In genomic region chr1:206967096-206967851, GRCh38 we compare ENCODE assay signal across 9 cellular contexts. TPM values are rescaled to one million over a fixed set of nuclear protein-coding genes. Genes with fewer than 3 reads are reported as not detected.
A peak's percentile ranks its signal among the peaks of the same experiment; 100 is the strongest.
DNase-seq lines count a peak whose midpoint lies in the region; ATAC-seq, FAIRE-seq and TF ChIP-seq lines count a peak whose summit lies in the region.
"Had no signal": no experiment of that assay in that cellular context is flagged by ENCODE, and none has a peak within 500 bp of the region (broad histone marks: within the 10 kb centered on the region; RNA-seq: fewer than 3 reads in every experiment).

No MANE protein-coding gene starts in this region.

- no peaks in the 10 kb centered on the region for H3K36me3 ChIP-seq in IMR-90 (ENCODE audit: control insufficient read depth, insufficient read depth, low read length)
- no peaks in the 10 kb centered on the region for H3K36me3 ChIP-seq in bronchial epithelial cell (ENCODE audit: control insufficient read depth, insufficient read depth, low read length)

- H2BK20ac ChIP-seq in IMR-90 (ENCODE audit: low read depth, low read length), result no peak overlapping the region

- H4K91ac ChIP-seq in IMR-90 (ENCODE audit: insufficient read depth, low read depth, low read length), result no peak overlapping the region

- no peak overlapping the region for H3K18ac ChIP-seq in IMR-90 (ENCODE audit: low read depth, low read length)

- H3K79me1 ChIP-seq in IMR-90 (ENCODE audit: low read depth in 1 of 2, low read length in 2 of 2), result no peaks in the 10 kb centered on the region

- CTCF ChIA-PET in IMR-90 (lab: Yijun Ruan, JAX), result interaction anchor here (1.1 kb wide), 1 partner anchor 13 kb away, joined by 3 read pairs; no protein-coding TSS in a partner anchor

- BruUV-seq in IMR-90 (replicated peaks; lab: Mats Ljungman, UMichigan), result no TSS peak

- H3K4me2 ChIP-seq in IMR-90 (ENCODE audit: low read depth, low read length), result no peak overlapping the region

- peak; percentile 47 for ATAC-seq in GM18868 (IDR thresholded peaks at IDR 0.05; ENCODE audit: unreplicated experiment)
- ATAC-seq in IMR-90 (ENCODE audit: low read depth), result no peak
- no peak for ATAC-seq in HG02763 (IDR thresholded peaks at IDR 0.05; ENCODE audit: unreplicated experiment)
- ATAC-seq: Panc1 had no signal

- H3K14ac ChIP-seq in IMR-90 (replicated peaks; ENCODE audit: low read depth, low read length), result no peak overlapping the region

- no peaks in the 10 kb centered on the region for H3K4me1 ChIP-seq in IMR-90 (ENCODE audit: control insufficient read depth, insufficient read depth, low read length)

- dilution Hi-C loops in IMR-90 (cut with HindIII; ENCODE audit: low sequenced_read_pairs, unreplicated experiment), result no loop called here

- 0 out of 2 replicates have a peak, but pooled peaks cover 2% of the 10 kb centered on the region for H3K9me1 ChIP-seq in IMR-90 (ENCODE audit: insufficient read depth, low read length)

- H2AFZ ChIP-seq in IMR-90 (replicated peaks; ENCODE audit: low read length, poor library complexity), result no peak overlapping the region

- H3K4me3 ChIP-seq in IMR-90 (ENCODE audit: insufficient read depth, low read depth, low read length) (no peak overlapping the region), bronchial epithelial cell (ENCODE audit: low read depth, low read length) (no peak overlapping the region)

- H2BK5ac ChIP-seq in IMR-90 (ENCODE audit: low read depth, low read length, poor library complexity, severe bottlenecking), result no peak overlapping the region

- H3K27me3 ChIP-seq in IMR-90 (ENCODE audit: control insufficient read depth, insufficient read depth, low read length) (peaks cover 33% of the 10 kb centered on the region), bronchial epithelial cell (ENCODE audit: control insufficient read depth, insufficient read depth, low read length) (no peaks in the 10 kb centered on the region)

- H2AK5ac ChIP-seq in IMR-90 (ENCODE audit: low read depth, low read length), result no peak overlapping the region

- H2BK120ac ChIP-seq in IMR-90 (ENCODE audit: low read depth, low read length), result no peak overlapping the region

- H4K20me1 ChIP-seq in IMR-90 (ENCODE audit: insufficient read depth, low read length), result no peaks in the 10 kb centered on the region

- H4K5ac ChIP-seq in IMR-90 (ENCODE audit: low read depth, low read length), result no peak overlapping the region

- H2AK9ac ChIP-seq in IMR-90 (replicated peaks; ENCODE audit: low read depth, low read length, poor library complexity), result no peak overlapping the region

- H3K27ac ChIP-seq in IMR-90 (ENCODE audit: insufficient read depth, low read length), result no peak overlapping the region

- H3K56ac ChIP-seq in IMR-90 (ENCODE audit: extremely low read depth, insufficient read depth, low read length), result no peak overlapping the region

- in situ Hi-C loops in IMR-90 (cut with MboI; ENCODE audit: low sequenced_read_pairs), result no loop called here

- no peak overlapping the region for H4K8ac ChIP-seq in IMR-90 (ENCODE audit: low read depth in 2 of 2, low read length in 2 of 2)

- POLR2A ChIA-PET in IMR-90 (lab: Charles Lee; ENCODE audit: unreplicated experiment), result no interaction called here

- no peak overlapping the region for H3K4ac ChIP-seq in IMR-90 (ENCODE audit: low read depth, low read length)

- no peak for TF ChIP-seq RAD21 in IMR-90 (IDR thresholded peaks at IDR 0.05; ENCODE audit: low read length)

- 60% methylated on average over 1 of the region's 8 CpGs; no CpG with 5 or more reads in 1 of the 2 experiments for WGBS in IMR-90 (ENCODE audit: extremely low coverage in 2 of 2, insufficient read length in 1 of 2), 2 experiments

- no peak overlapping the region for H3K23ac ChIP-seq in IMR-90 (ENCODE audit: low read depth, low read length)

- no peak for FAIRE-seq in bronchial epithelial cell (lab: Jason Lieb, UNC)

- TF ChIP-seq POLR2A in IMR-90 (IDR thresholded peaks at IDR 0.05; ENCODE audit: low read depth, low read length), result no peak

- DNase-seq in A172 (ENCODE audit: low spot score), result peak; percentile 25
- peak; percentile 29 for DNase-seq in IMR-90
- peak; percentile 39 for DNase-seq in bronchial epithelial cell (ENCODE audit: low read depth)
- no peak for DNase-seq in ecto neural progenitor cell (ENCODE audit: low spot score)
- no peak for DNase-seq in SK-N-DZ (ENCODE audit: low spot score)
- no peak for DNase-seq in retina

- no peak overlapping the region for H3K9ac ChIP-seq in IMR-90 (ENCODE audit: low read depth, low read length)

- no peak overlapping the region for H2BK15ac ChIP-seq in IMR-90 (ENCODE audit: low read depth, low read length)

- intact Hi-C loops in IMR-90 (cut with micrococcal nuclease), result no loop called here

- H3K9me3 ChIP-seq in IMR-90 (ENCODE audit: control insufficient read depth, insufficient read depth, low read length), result no peaks in the 10 kb centered on the region

- TF ChIP-seq CTCF in IMR-90 (conservative IDR thresholded peaks at IDR 0.05; ENCODE audit: low read depth, low read length) (no peak), bronchial epithelial cell (IDR thresholded peaks at IDR 0.05; ENCODE audit: insufficient read depth, low read length, severe bottlenecking) (no peak)

TF ChIP-seq in IMR-90, 13 proteins besides CTCF, POLR2A, EP300 and RAD21:
- no peak for TF ChIP-seq CEBPB (IDR thresholded peaks at IDR 0.05; ENCODE audit: low read depth, low read length)
- TF ChIP-seq, protein P1, sequence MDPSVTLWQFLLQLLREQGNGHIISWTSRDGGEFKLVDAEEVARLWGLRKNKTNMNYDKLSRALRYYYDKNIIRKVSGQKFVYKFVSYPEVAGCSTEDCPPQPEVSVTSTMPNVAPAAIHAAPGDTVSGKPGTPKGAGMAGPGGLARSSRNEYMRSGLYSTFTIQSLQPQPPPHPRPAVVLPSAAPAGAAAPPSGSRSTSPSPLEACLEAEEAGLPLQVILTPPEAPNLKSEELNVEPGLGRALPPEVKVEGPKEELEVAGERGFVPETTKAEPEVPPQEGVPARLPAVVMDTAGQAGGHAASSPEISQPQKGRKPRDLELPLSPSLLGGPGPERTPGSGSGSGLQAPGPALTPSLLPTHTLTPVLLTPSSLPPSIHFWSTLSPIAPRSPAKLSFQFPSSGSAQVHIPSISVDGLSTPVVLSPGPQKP (IDR thresholded peaks at IDR 0.05; ENCODE audit: borderline replicate concordance, low read depth, low read length), result no peak
- TF ChIP-seq RCOR1 (IDR thresholded peaks at IDR 0.05; ENCODE audit: insufficient replicate concordance, low read length), result no peak
- TF ChIP-seq NFE2L2 (IDR thresholded peaks at IDR 0.05; ENCODE audit: low read depth, low read length), result no peak
- no peak for TF ChIP-seq MAFK (IDR thresholded peaks at IDR 0.05; ENCODE audit: low read depth, low read length)
- TF ChIP-seq FOS (IDR thresholded peaks at IDR 0.05; ENCODE audit: low read depth, low read length), result no peak
TF ChIP-seq in IMR-90: peak in this region for 0.

RNA-seq across cellular contexts. Expression of gene FCAMR, which starts 3.0 kb away (rescaled TPM):
- not detected in 2 replicates for total RNA-seq in A172 (2014; rRNA removed; shearing (Covaris generic))
- not detected in 2 replicates for total RNA-seq in IMR-90 (2012; rRNA removed)
- polyA plus RNA-seq in IMR-90 (2012; rRNA removed), result not detected in 2 replicates
- polyA plus RNA-seq in IMR-90 (2012; cell fraction: cytosol; rRNA removed), result not detected in 2 replicates
- 0.05 TPM in 1 of 2 replicates, not detected in the other for polyA plus RNA-seq in IMR-90 (2012; cell fraction: nucleus; rRNA removed; ENCODE audit: low replicate concordance)
- total RNA-seq in bronchial epithelial cell, result not detected in 2 replicates
- not detected in 2 replicates for polyA plus RNA-seq in SK-N-DZ (2014; cell fraction: cytosol; rRNA removed)
- not detected in 2 replicates for polyA plus RNA-seq in SK-N-DZ (2014; cell fraction: nucleus; rRNA removed)

RNA-seq across cellular contexts. Expression of gene PIGR, which starts 21.0 kb away (rescaled TPM):
- total RNA-seq in A172 (2014; rRNA removed; shearing (Covaris generic)), result not detected in 2 replicates
- total RNA-seq in IMR-90 (2012; rRNA removed) (not detected in 2 replicates), bronchial epithelial cell (under 0.01 and 0.51 TPM in 2 replicates)
- polyA plus RNA-seq in IMR-90 (2012; rRNA removed), result not detected in 2 replicates
- not detected in 2 replicates for polyA plus RNA-seq in IMR-90 (2012; cell fraction: cytosol; rRNA removed)
- not detected in 2 replicates for polyA plus RNA-seq in IMR-90 (2012; cell fraction: nucleus; rRNA removed; ENCODE audit: low replicate concordance)
- polyA plus RNA-seq in SK-N-DZ (2014; cell fraction: cytosol; rRNA removed), result not detected in 2 replicates
- not detected in 2 replicates for polyA plus RNA-seq in SK-N-DZ (2014; cell fraction: nucleus; rRNA removed)

RNA-seq across cellular contexts. Expression of gene FCMR, which starts 45.5 kb away (rescaled TPM):
- 3.6 and 4.0 TPM in 2 replicates for total RNA-seq in A172 (2014; rRNA removed; shearing (Covaris generic))
- total RNA-seq in IMR-90 (2012; rRNA removed) (not detected in 2 replicates), bronchial epithelial cell (0.38 TPM in 1 of 2 replicates, not detected in the other)
- 0.09 and 0.29 TPM in 2 replicates for polyA plus RNA-seq in IMR-90 (2012; rRNA removed)
- 0.41 and 0.58 TPM in 2 replicates for polyA plus RNA-seq in IMR-90 (2012; cell fraction: cytosol; rRNA removed)
- 0.17 TPM in 1 of 2 replicates, not detected in the other for polyA plus RNA-seq in IMR-90 (2012; cell fraction: nucleus; rRNA removed; ENCODE audit: low replicate concordance)
- polyA plus RNA-seq in SK-N-DZ (2014; cell fraction: cytosol; rRNA removed), result not detected in 2 replicates
- not detected in 2 replicates for polyA plus RNA-seq in SK-N-DZ (2014; cell fraction: nucleus; rRNA removed)

Comparison
In these comparisons a context has a peak if more than half of its experiments do, and no peak if none do; other contexts are left out.
1. DNase-seq: peak in A172 (single experiment), IMR-90 (single experiment) and bronchial epithelial cell (single experiment); none in ecto neural progenitor cell (single experiment), SK-N-DZ (single experiment) and retina (single experiment).